Comparison of ENCODE assay signal across 1 cellular context in genomic region chr5:95668728-95669127, GRCh38.
TF ChIP-seq lines count a peak whose summit lies in the region.

No MANE protein-coding gene starts in this region.

TF ChIP-seq in K562, 482 proteins besides CTCF, POLR2A, EP300 and RAD21:
- TF ChIP-seq CREB3 (tag; conservative IDR thresholded peaks at IDR 0.05; ENCODE audit: low read depth) (no peak), MITF (IDR thresholded peaks at IDR 0.05) (no peak)
